7 cellular contexts compared by ENCODE assay signal in genomic region chr2:242008908-242009307, GRCh38.
A peak's percentile ranks its signal among the peaks of the same experiment; 100 is the strongest.
DNase-seq lines count a peak whose midpoint lies in the region; ATAC-seq, FAIRE-seq and TF ChIP-seq lines count a peak whose summit lies in the region.
"Not testable (repeated sequence)": the region's sequence is repeated elsewhere in the genome, so short reads cannot be mapped to it uniquely, and the experiment has no call there.

No MANE protein-coding gene starts in this region.

- H3K36me3 ChIP-seq in HUES6 (ENCODE audit: control insufficient read depth, insufficient read depth, low read length); iPS-18a (ENCODE audit: control insufficient read depth, low read depth, low read length); HepG2 (replicated peaks in 1 of 2; ENCODE audit: control insufficient read depth in 1 of 2, insufficient read depth in 2 of 2, low read length in 2 of 2); sigmoid colon: not testable (repeated sequence)

- in situ Hi-C loops in HepG2 (cut with HindIII; ENCODE audit: extremely low pct_ligation_motif_present, low pct_unique_long_range_greater_than_20kb): not testable (repeated sequence)

- not testable (repeated sequence) for H3K27ac ChIP-seq in HUES6 (ENCODE audit: low read depth, low read length); iPS-18a (ENCODE audit: low read length); HepG2 (ENCODE audit: extremely low read length, insufficient read depth, low read length); sigmoid colon

- H3K4me2 ChIP-seq in HepG2 (ENCODE audit: low read depth, low read length): not testable (repeated sequence)

- peak; percentile 50 for DNase-seq in activated CD4-positive, alpha-beta memory T cell treated with anti-CD3 and anti-CD28 coated beads, Interleukin-2, amount 10 ng/mL, durations not matched to agents 7 days and 5 days
- DNase-seq in activated naive CD4-positive, alpha-beta T cell treated with anti-CD3 and anti-CD28 coated beads, Interleukin-2, amount 10 ng/mL, durations not matched to agents 7 days and 5 days: peak; percentile 57
- DNase-seq in HepG2 (ENCODE audit: low spot score); urothelium cell line (ENCODE audit: low spot score): not testable (repeated sequence)
- peak; percentile 57 for DNase-seq in sigmoid colon

- not testable (repeated sequence) for H4K20me1 ChIP-seq in HepG2 (ENCODE audit: insufficient read depth, low read length)

- not testable (repeated sequence) for H3K4me1 Mint-ChIP-seq in activated CD4-positive, alpha-beta memory T cell treated with anti-CD3 and anti-CD28 coated beads, Interleukin-2, amount 10 ng/mL, durations not matched to agents 7 days and 5 days
- H3K4me1 Mint-ChIP-seq in activated naive CD4-positive, alpha-beta T cell treated with anti-CD3 and anti-CD28 coated beads, Interleukin-2, amount 10 ng/mL, durations not matched to agents 7 days and 5 days: peaks cover 11% of the 10 kb centered on the region

- CTCF ChIA-PET in activated CD4-positive, alpha-beta memory T cell treated with anti-CD3 and anti-CD28 coated beads, Interleukin-2, amount 10 ng/mL, durations not matched to agents 7 days and 5 days (lab: Charles Lee); activated naive CD4-positive, alpha-beta T cell treated with anti-CD3 and anti-CD28 coated beads, Interleukin-2, amount 10 ng/mL, durations not matched to agents 7 days and 5 days (lab: Charles Lee); HepG2 (lab: Yijun Ruan, JAX; ENCODE audit: low intra/inter-chr PET ratio, low total read pairs): not testable (repeated sequence)

- TF ChIP-seq CTCF in HepG2 (CRISPR knock-in tag; IDR thresholded peaks at IDR 0.05); sigmoid colon (IDR thresholded peaks at IDR 0.05): not testable (repeated sequence)

- not testable (repeated sequence) for TF ChIP-seq RAD21 in HepG2 (CRISPR knock-in tag; IDR thresholded peaks at IDR 0.05)

- H3K9me3 Mint-ChIP-seq in activated CD4-positive, alpha-beta memory T cell treated with anti-CD3 and anti-CD28 coated beads, Interleukin-2, amount 10 ng/mL, durations not matched to agents 7 days and 5 days: peaks cover 19% of the 10 kb centered on the region
- H3K9me3 Mint-ChIP-seq in activated naive CD4-positive, alpha-beta T cell treated with anti-CD3 and anti-CD28 coated beads, Interleukin-2, amount 10 ng/mL, durations not matched to agents 7 days and 5 days: peaks cover 28% of the 10 kb centered on the region

- ATAC-seq in HepG2: not testable (repeated sequence)

- not testable (repeated sequence) for H3K4me1 ChIP-seq in HUES6 (ENCODE audit: control insufficient read depth, insufficient read depth, low read length); iPS-18a (ENCODE audit: control insufficient read depth, low read depth, low read length); sigmoid colon
- peaks cover 18% of the 10 kb centered on the region for H3K4me1 ChIP-seq in HepG2 (ENCODE audit: insufficient read depth, low read length)

- H3K4me3 Mint-ChIP-seq in activated CD4-positive, alpha-beta memory T cell treated with anti-CD3 and anti-CD28 coated beads, Interleukin-2, amount 10 ng/mL, durations not matched to agents 7 days and 5 days: peak overlapping the region; percentile 53
- H3K4me3 Mint-ChIP-seq in activated naive CD4-positive, alpha-beta T cell treated with anti-CD3 and anti-CD28 coated beads, Interleukin-2, amount 10 ng/mL, durations not matched to agents 7 days and 5 days: peak overlapping the region; percentile 50

- not testable (repeated sequence) for H3K27me3 ChIP-seq in HUES6 (ENCODE audit: control insufficient read depth, insufficient read depth, low read length); iPS-18a (ENCODE audit: control insufficient read depth, insufficient read depth, low read length); sigmoid colon
- peaks cover 2 to 14% of the 10 kb centered on the region in 2 experiments; a peak in 4 of 5 replicates for H3K27me3 ChIP-seq in HepG2 (ENCODE audit: control insufficient read depth in 1 of 2, insufficient read depth in 2 of 2, low read length in 2 of 2)

- H3K9ac ChIP-seq in HUES6 (ENCODE audit: low read length); iPS-18a (ENCODE audit: low read length); HepG2 (ENCODE audit: insufficient read depth, low read depth, low read length): not testable (repeated sequence)

- not testable (repeated sequence) for H3K36me3 Mint-ChIP-seq in activated CD4-positive, alpha-beta memory T cell treated with anti-CD3 and anti-CD28 coated beads, Interleukin-2, amount 10 ng/mL, durations not matched to agents 7 days and 5 days (ENCODE audit: low read depth); activated naive CD4-positive, alpha-beta T cell treated with anti-CD3 and anti-CD28 coated beads, Interleukin-2, amount 10 ng/mL, durations not matched to agents 7 days and 5 days

- not testable (repeated sequence) for H2AFZ ChIP-seq in HepG2 (ENCODE audit: low read length)

- H3K27ac Mint-ChIP-seq in activated CD4-positive, alpha-beta memory T cell treated with anti-CD3 and anti-CD28 coated beads, Interleukin-2, amount 10 ng/mL, durations not matched to agents 7 days and 5 days: peak overlapping the region; percentile 69
- H3K27ac Mint-ChIP-seq in activated naive CD4-positive, alpha-beta T cell treated with anti-CD3 and anti-CD28 coated beads, Interleukin-2, amount 10 ng/mL, durations not matched to agents 7 days and 5 days: peak overlapping the region; percentile 85

- H3K4me3 ChIP-seq in HUES6 (ENCODE audit: low read depth, low read length) (peak overlapping the region; percentile 1; the same call in 1 of the 2 replicates), iPS-18a (ENCODE audit: low read length) (peak overlapping the region; percentile 0)
- H3K4me3 ChIP-seq in HepG2 (replicated peaks in 1 of 3; ENCODE audit: insufficient read depth in 1 of 3, low read depth in 2 of 3, low read length in 3 of 3); sigmoid colon: not testable (repeated sequence)

- POLR2A ChIA-PET in activated CD4-positive, alpha-beta memory T cell treated with anti-CD3 and anti-CD28 coated beads, Interleukin-2, amount 10 ng/mL, durations not matched to agents 7 days and 5 days (lab: Charles Lee); HepG2 (lab: Yijun Ruan, JAX): not testable (repeated sequence)

- peaks cover 48% of the 10 kb centered on the region for H3K9me3 ChIP-seq in HUES6 (ENCODE audit: control insufficient read depth, insufficient read depth, low read depth, low read length)
- H3K9me3 ChIP-seq in iPS-18a (ENCODE audit: control insufficient read depth, low read depth, low read length): peaks cover 19% of the 10 kb centered on the region
- not testable (repeated sequence) for H3K9me3 ChIP-seq in HepG2 (ENCODE audit: low read length); sigmoid colon

- TF ChIP-seq EP300 in HepG2 (IDR thresholded peaks at IDR 0.05; ENCODE audit: low read depth in 2 of 2, low read length in 2 of 2); HepG2 (CRISPR knock-in tag; IDR thresholded peaks at IDR 0.05; ENCODE audit: borderline replicate concordance); sigmoid colon (IDR thresholded peaks at IDR 0.05): not testable (repeated sequence)

- not testable (repeated sequence) for BruUV-seq in HepG2 (replicated peaks; lab: Mats Ljungman, UMichigan)

- FAIRE-seq in HepG2 (lab: Jason Lieb, UNC): not testable (repeated sequence)
- FAIRE-seq in urothelium cell line (lab: Jason Lieb, UNC): peak; percentile 71

- H3K79me2 ChIP-seq in HepG2 (ENCODE audit: insufficient read depth, low read length): not testable (repeated sequence)

- not testable (repeated sequence) for H3K27me3 Mint-ChIP-seq in activated CD4-positive, alpha-beta memory T cell treated with anti-CD3 and anti-CD28 coated beads, Interleukin-2, amount 10 ng/mL, durations not matched to agents 7 days and 5 days
- peaks cover 17% of the 10 kb centered on the region for H3K27me3 Mint-ChIP-seq in activated naive CD4-positive, alpha-beta T cell treated with anti-CD3 and anti-CD28 coated beads, Interleukin-2, amount 10 ng/mL, durations not matched to agents 7 days and 5 days

- intact Hi-C loops in HepG2 (cut with micrococcal nuclease; ENCODE audit: unreplicated experiment); sigmoid colon (cut with DNase I): not testable (repeated sequence)

- TF ChIP-seq POLR2A in HepG2 (IDR thresholded peaks at IDR 0.05; ENCODE audit: insufficient read depth in 1 of 2, low read depth in 2 of 2, low read length in 2 of 2); sigmoid colon (IDR thresholded peaks at IDR 0.05): not testable (repeated sequence)

- 80% methylated on average over 17 of the region's 24 CpGs for WGBS in HepG2 (ENCODE audit: low lambda C conversion rate)
- 67 to 74% methylated on average over 12 to 16 of the region's 24 CpGs for WGBS in sigmoid colon, 2 donors

TF ChIP-seq in HepG2, 621 proteins besides CTCF, POLR2A, EP300 and RAD21:
- TF ChIP-seq ZKSCAN1 (IDR thresholded peaks at IDR 0.05; ENCODE audit: low read length): 0 out of 2 replicates have a peak, but pooled peaks have one; percentile 66
TF ChIP-seq in HepG2: peak in this region for 1; not testable (repeated sequence) for 620.
